Comparison of ENCODE assay signal across 14 cellular contexts in genomic region chr11:2797741-2798361, GRCh38.
A peak's percentile ranks its signal among the peaks of the same experiment; 100 is the strongest.
DNase-seq lines count a peak whose midpoint lies in the region; ATAC-seq and TF ChIP-seq lines count a peak whose summit lies in the region.
"Had no signal": no experiment of that assay in that cellular context is flagged by ENCODE, and none has a peak within 500 bp of the region (broad histone marks: within the 10 kb centered on the region; RNA-seq: fewer than 3 reads in every experiment).

No MANE protein-coding gene starts in this region.

- 97% methylated on average over 9 of the region's 9 CpGs for WGBS in body of pancreas, 2 donors
- WGBS in stomach, 5 donors: 86 to 97% (median 91%) methylated on average over 8 to 9 of the region's 9 CpGs
- 65% methylated on average over 8 of the region's 9 CpGs for WGBS in SK-N-SH (ENCODE audit: low lambda C conversion rate)

- H3K4me2 ChIP-seq in SK-N-SH: no peak overlapping the region

- H2AFZ ChIP-seq in SK-N-SH (ENCODE audit: low read depth): no peak overlapping the region

- intact Hi-C loops in body of pancreas (cut with DNase I) (no loop called here), stomach (cut with DNase I; ENCODE audit: low total_unique reads) (no loop called here)

- POLR2A ChIA-PET in SK-N-SH (lab: Yijun Ruan, JAX): no interaction called here

- TF ChIP-seq CTCF in body of pancreas (IDR thresholded peaks at IDR 0.05) (no peak), stomach (IDR thresholded peaks at IDR 0.05) (no peak), SK-N-SH (IDR thresholded peaks at IDR 0.05) (no peak), GM10266 (IDR thresholded peaks at IDR 0.05; ENCODE audit: control insufficient read depth, insufficient read depth, low read depth, missing control alignments) (no peak)

- CTCF ChIA-PET in SK-N-SH (lab: Yijun Ruan, JAX): interaction anchor here (0.7 kb wide), 1 partner anchor 265 kb away, joined by 3 read pairs; no protein-coding TSS in a partner anchor

- H3K4me3 ChIP-seq in body of pancreas (no peak overlapping the region), stomach (no peak overlapping the region), SK-N-SH (ENCODE audit: low read depth in 2 of 2, low read length in 1 of 2) (no peak overlapping the region)
- H3K4me3 ChIP-seq: tibial nerve had no signal

- no peak overlapping the region for H3K9ac ChIP-seq in SK-N-SH

- no peak for TF ChIP-seq POLR2A in body of pancreas (IDR thresholded peaks at IDR 0.05)
- no peak for TF ChIP-seq POLR2A in stomach (IDR thresholded peaks at IDR 0.05)

- no peaks in the 10 kb centered on the region for H3K79me2 ChIP-seq in SK-N-SH (ENCODE audit: insufficient read depth)

- ATAC-seq in body of pancreas (no peak), GM21786 (IDR thresholded peaks at IDR 0.05; ENCODE audit: unreplicated experiment) (no peak)
- ATAC-seq: activated T-helper 17 cell treated with anti-CD3 and anti-CD28 coated beads, Interleukin-2, amount 50 U/mL, for 72 hours had no signal

- H3F3A ChIP-seq in SK-N-SH (replicated peaks; ENCODE audit: insufficient read depth): no peaks in the 10 kb centered on the region

- H3K36me3 ChIP-seq in body of pancreas (replicated peaks in 1 of 2; ENCODE audit: insufficient read depth in 1 of 2, low read depth in 2 of 2) (no peaks in the 10 kb centered on the region), stomach (no peaks in the 10 kb centered on the region), SK-N-SH (replicated peaks in 1 of 2; ENCODE audit: control insufficient read depth in 1 of 2, insufficient read depth in 2 of 2, low read length in 1 of 2) (no peaks in the 10 kb centered on the region)
- H3K36me3 ChIP-seq: tibial nerve had no signal

- TF ChIP-seq EP300 in stomach (IDR thresholded peaks at IDR 0.05) (no peak), SK-N-SH (IDR thresholded peaks at IDR 0.05; ENCODE audit: borderline replicate concordance in 1 of 2, low read depth in 1 of 2, low read length in 1 of 2) (no peak)

- no peaks in the 10 kb centered on the region for H3K9me2 ChIP-seq in SK-N-SH

- H3K9me3 ChIP-seq in body of pancreas: no peaks in the 10 kb centered on the region
- no peaks in the 10 kb centered on the region for H3K9me3 ChIP-seq in stomach
- no peaks in the 10 kb centered on the region for H3K9me3 ChIP-seq in SK-N-SH

- H3K27ac ChIP-seq in body of pancreas (no peak overlapping the region), stomach (no peak overlapping the region), SK-N-SH (ENCODE audit: low read depth in 2 of 2, low read length in 1 of 2) (no peak overlapping the region)
- H3K27ac ChIP-seq: C4-2B, tibial nerve had no signal

- no peaks in the 10 kb centered on the region for H3K27me3 ChIP-seq in body of pancreas
- H3K27me3 ChIP-seq in stomach: no peaks in the 10 kb centered on the region
- H3K27me3 ChIP-seq in SK-N-SH (ENCODE audit: insufficient read depth): no peaks in the 10 kb centered on the region
- H3K27me3 ChIP-seq: tibial nerve had no signal

- TF ChIP-seq RAD21 in SK-N-SH (IDR thresholded peaks at IDR 0.05; ENCODE audit: low read length): no peak

- H4K20me1 ChIP-seq in SK-N-SH (ENCODE audit: insufficient read depth): no peaks in the 10 kb centered on the region

- DNase-seq in activated T-cell treated with anti-CD3 and anti-CD28 coated beads, Interleukin-2, amount 50 U/mL, for 1 hour: peak; percentile 13
- no peak for DNase-seq in activated T-cell treated with anti-CD3 and anti-CD28 coated beads, Interleukin-2, amount 50 U/mL, for 48 hours
- DNase-seq in body of pancreas (peak in 3 of 4 donors; percentile 1 to 8 (median 2)), mesenteric fat pad (ENCODE audit: low spot score) (peak; percentile 72), stomach (peak; percentile 17), SK-N-SH (no peak), GM10266 (ENCODE audit: extremely low spot score) (no peak)
- DNase-seq: DMS53, NCI-H345, SHP77 treated with DMSO at 0.1 percent for 48 hours had no signal

- H3K4me1 ChIP-seq in body of pancreas (no peaks in the 10 kb centered on the region), stomach (peaks cover 7 to 15% (median 11%) of the 10 kb centered on the region in 4 donors), SK-N-SH (ENCODE audit: control insufficient read depth in 1 of 2, insufficient read depth in 2 of 2, low read depth in 1 of 2, low read length in 1 of 2) (peaks cover 0 to 2% of the 10 kb centered on the region in 2 experiments; a peak in 1 of 4 replicates)

TF ChIP-seq in SK-N-SH, 30 proteins besides CTCF, POLR2A, EP300 and RAD21:
- no peak for TF ChIP-seq CHD2 (IDR thresholded peaks at IDR 0.05; ENCODE audit: low read length, partially characterized antibody)
- no peak for TF ChIP-seq FOXM1 (IDR thresholded peaks at IDR 0.05; ENCODE audit: low read depth)
- TF ChIP-seq GATA2 (CRISPR knock-in tag; IDR thresholded peaks at IDR 0.05): no peak
- no peak for TF ChIP-seq MAX (IDR thresholded peaks at IDR 0.05; ENCODE audit: low read depth)
- TF ChIP-seq SIN3A (IDR thresholded peaks at IDR 0.05; ENCODE audit: borderline replicate concordance, low read depth, low read length): no peak
- no peak for TF ChIP-seq RCOR1 (IDR thresholded peaks at IDR 0.05; ENCODE audit: low read length)
- no peak for TF ChIP-seq NRF1 (IDR thresholded peaks at IDR 0.05; ENCODE audit: low read depth, low read length)
- TF ChIP-seq JUND (IDR thresholded peaks at IDR 0.05): no peak
- no peak for TF ChIP-seq EZH2phosphoT487 (IDR thresholded peaks at IDR 0.05; ENCODE audit: borderline replicate concordance, low read depth)
- no peak for TF ChIP-seq FOXJ3 (CRISPR knock-in tag; IDR thresholded peaks at IDR 0.05)
- no peak for TF ChIP-seq TEAD4 (IDR thresholded peaks at IDR 0.05; ENCODE audit: borderline replicate concordance, insufficient read depth)

Comparison
In these comparisons a context has a peak if more than half of its experiments do, and no peak if none do; other contexts are left out.
1. DNase-seq: peak in activated T-cell treated with anti-CD3 and anti-CD28 coated beads, Interleukin-2, amount 50 U/mL, for 1 hour (single experiment), body of pancreas (3 of 4), mesenteric fat pad (single experiment) and stomach (single experiment); none in activated T-cell treated with anti-CD3 and anti-CD28 coated beads, Interleukin-2, amount 50 U/mL, for 48 hours (0 of 2), SK-N-SH (single experiment) and GM10266 (single experiment).